36 cellular contexts compared by ENCODE assay signal in genomic region chr20:45819466-45819865, GRCh38. TPM values are rescaled to one million over a fixed set of nuclear protein-coding genes. Genes with fewer than 3 reads are reported as not detected.
"Had no signal": no experiment of that assay in that cellular context is flagged by ENCODE, and none has a peak within 500 bp of the region (broad histone marks: within the 10 kb centered on the region; RNA-seq: fewer than 3 reads in every experiment).

No MANE protein-coding gene starts in this region.

- DNase-seq: activated CD4-positive, alpha-beta T cell treated with anti-CD3 and anti-CD28 coated beads for 36 hours; activated CD4-positive, alpha-beta T cell treated with anti-CD3 and anti-CD28 coated beads, Interleukin-2, amount 10 ng/mL, durations not matched to agents 7 days and 5 days; activated CD4-positive, alpha-beta T cell treated with anti-CD3 and anti-CD28 coated beads, Interleukin-2, amount 50 U/mL, for 48 hours; activated CD8-positive, alpha-beta T cell treated with anti-CD3 and anti-CD28 coated beads, Interleukin-2, amount 10 ng/mL, durations not matched to agents 7 days and 5 days; activated gamma-delta T cell; activated naive CD4-positive, alpha-beta T cell treated with Interleukin-2 at 50 U/mL for 16 hours; activated T-cell treated with anti-CD3 and anti-CD28 coated beads, Interleukin-2, amount 50 U/mL, for 24 hours; adrenal gland; caudate nucleus; cerebellar nuclear complex; Karpas-422; NCI-H1048; NCI-H1105 treated with DMSO at 0.1 percent for 48 hours; NCI-H1436; NCI-H1694; NCI-H1930; NCI-H2107; NCI-H2171; NCI-H510A; NCI-H526; NCI-H748 treated with DMSO at 0.1 percent for 48 hours; NK-92 treated with Interleukin-12 subunit alpha and Interleukin-12 subunit beta, amount 100 ng/mL, for 24 hours; PC-3; Peyer's patch; RPMI8226; SHP77 treated with DMSO at 0.1 percent for 48 hours; SK-N-SH had no signal

- H3K4me2 ChIP-seq: SK-N-SH had no signal

- H3K27ac ChIP-seq: adrenal gland, Peyer's patch, SJSA1 had no signal

- H3K9me3 ChIP-seq: adrenal gland, Peyer's patch, SJSA1, SK-N-SH had no signal

- H3K9me2 ChIP-seq: SK-N-SH had no signal

- H3K9me3 Mint-ChIP-seq: activated CD4-positive, alpha-beta T cell treated with anti-CD3 and anti-CD28 coated beads, Interleukin-2, amount 10 ng/mL, durations not matched to agents 7 days and 5 days; activated naive CD4-positive, alpha-beta T cell treated with anti-CD3 and anti-CD28 coated beads, Interleukin-2, amount 50 U/mL, for 72 hours; activated T-cell treated with anti-CD3 and anti-CD28 coated beads, Interleukin-2, amount 50 U/mL, for 24 hours; activated T-helper 2 cell treated with anti-CD3 and anti-CD28 coated beads, Interferon-gamma antibody, Interleukin-2, Interleukin-4, amounts not matched to agents 10 μg/mL and 5 μg/mL and 100 μg/mL, durations not matched to agents 14 hours and 24 hours and 36 hours; brain; T-helper 1 cell treated with Interleukin-12 subunit alpha and Interleukin-12 subunit beta and Interleukin-4 antibody, amounts not matched to agents 30 μg/mL and 1 μg/mL, for 36 hours; T-helper 2 cell treated with Interferon-gamma antibody and Interleukin-4, amounts not matched to agents 5 μg/mL and 100 μg/mL, for 36 hours had no signal

- H3K36me3 Mint-ChIP-seq: brain had no signal

- H3K36me3 ChIP-seq: adrenal gland, Peyer's patch had no signal

- H3K4me3 Mint-ChIP-seq: activated CD4-positive, alpha-beta T cell treated with anti-CD3 and anti-CD28 coated beads for 36 hours; activated CD4-positive, alpha-beta T cell treated with anti-CD3 and anti-CD28 coated beads, Interleukin-2, amount 10 ng/mL, durations not matched to agents 7 days and 5 days; activated CD8-positive, alpha-beta T cell treated with anti-CD3 and anti-CD28 coated beads, Interleukin-2, amount 10 ng/mL, durations not matched to agents 7 days and 5 days; activated T-cell treated with anti-CD3 and anti-CD28 coated beads, Interleukin-2, amount 50 U/mL, for 24 hours; T-helper 1 cell treated with Interleukin-12 subunit alpha and Interleukin-12 subunit beta and Interleukin-4 antibody, amounts not matched to agents 30 μg/mL and 1 μg/mL, for 36 hours; T-helper 2 cell treated with Interferon-gamma antibody and Interleukin-4, amounts not matched to agents 5 μg/mL and 100 μg/mL, for 36 hours had no signal

- H3K4me3 ChIP-seq: adrenal gland, Peyer's patch, SJSA1 had no signal

- ATAC-seq: activated CD4-positive, alpha-beta T cell treated with anti-CD3 and anti-CD28 coated beads for 36 hours; activated CD4-positive, CD25-positive, alpha-beta regulatory T cell treated with anti-CD3 and anti-CD28 coated beads, Interleukin-2, amount 50 U/mL, for 24 hours; activated CD8-positive, alpha-beta T cell treated with anti-CD3 and anti-CD28 coated beads, Interleukin-2, amount 10 ng/mL, durations not matched to agents 7 days and 5 days; activated naive CD4-positive, alpha-beta T cell treated with anti-CD3 and anti-CD28 coated beads, Interleukin-2, amount 50 U/mL, for 72 hours; PC-3 had no signal

- H3K9ac ChIP-seq: SK-N-SH had no signal

- H3K27me3 ChIP-seq: adrenal gland, Peyer's patch had no signal

- H3K27ac Mint-ChIP-seq: activated CD4-positive, alpha-beta T cell treated with anti-CD3 and anti-CD28 coated beads for 36 hours; activated CD4-positive, alpha-beta T cell treated with anti-CD3 and anti-CD28 coated beads, Interleukin-2, amount 10 ng/mL, durations not matched to agents 7 days and 5 days; activated CD8-positive, alpha-beta T cell treated with anti-CD3 and anti-CD28 coated beads, Interleukin-2, amount 10 ng/mL, durations not matched to agents 7 days and 5 days; activated T-cell treated with anti-CD3 and anti-CD28 coated beads, Interleukin-2, amount 50 U/mL, for 24 hours; activated T-helper 2 cell treated with anti-CD3 and anti-CD28 coated beads, Interferon-gamma antibody, Interleukin-2, Interleukin-4, amounts not matched to agents 10 μg/mL and 5 μg/mL and 100 μg/mL, durations not matched to agents 14 hours and 24 hours and 36 hours; T-helper 1 cell treated with Interleukin-12 subunit alpha and Interleukin-12 subunit beta and Interleukin-4 antibody, amounts not matched to agents 30 μg/mL and 1 μg/mL, for 36 hours; T-helper 2 cell treated with Interferon-gamma antibody and Interleukin-4, amounts not matched to agents 5 μg/mL and 100 μg/mL, for 36 hours had no signal

RNA-seq across cellular contexts. Expression of gene TNNC2, which starts 7.6 kb away (rescaled TPM):
- total RNA-seq: activated CD4-positive, alpha-beta T cell treated with anti-CD3 and anti-CD28 coated beads for 36 hours; activated CD4-positive, alpha-beta T cell treated with anti-CD3 and anti-CD28 coated beads, Interleukin-2, amount 10 ng/mL, durations not matched to agents 7 days and 5 days; activated CD8-positive, alpha-beta T cell treated with anti-CD3 and anti-CD28 coated beads, Interleukin-2, amount 10 ng/mL, durations not matched to agents 7 days and 5 days; activated naive CD4-positive, alpha-beta T cell treated with anti-CD3 and anti-CD28 coated beads, Interleukin-2, amount 50 U/mL, for 72 hours; activated T-helper 2 cell treated with anti-CD3 and anti-CD28 coated beads, Interferon-gamma antibody, Interleukin-2, Interleukin-4, amounts not matched to agents 10 μg/mL and 5 μg/mL and 100 μg/mL, durations not matched to agents 14 hours and 24 hours and 36 hours; bronchial epithelial cell; MCF 10A; PC-3; SJSA1 had no signal

RNA-seq across cellular contexts. Expression of gene WFDC3, which starts 27.8 kb away (rescaled TPM):
- total RNA-seq: activated CD4-positive, alpha-beta T cell treated with anti-CD3 and anti-CD28 coated beads for 36 hours; activated CD4-positive, alpha-beta T cell treated with anti-CD3 and anti-CD28 coated beads, Interleukin-2, amount 10 ng/mL, durations not matched to agents 7 days and 5 days; activated CD8-positive, alpha-beta T cell treated with anti-CD3 and anti-CD28 coated beads, Interleukin-2, amount 10 ng/mL, durations not matched to agents 7 days and 5 days; activated T-helper 2 cell treated with anti-CD3 and anti-CD28 coated beads, Interferon-gamma antibody, Interleukin-2, Interleukin-4, amounts not matched to agents 10 μg/mL and 5 μg/mL and 100 μg/mL, durations not matched to agents 14 hours and 24 hours and 36 hours; bronchial epithelial cell; MCF 10A; Peyer's patch; SJSA1 had no signal
